In genomic region chr12:49327887-49328286, GRCh38 we compare ENCODE assay signal across 6 cellular contexts. TPM values are rescaled to one million over a fixed set of nuclear protein-coding genes. Genes with fewer than 3 reads are reported as not detected.
"Had no signal": no experiment of that assay in that cellular context is flagged by ENCODE, and none has a peak within 500 bp of the region (broad histone marks: within the 10 kb centered on the region; RNA-seq: fewer than 3 reads in every experiment).

No MANE protein-coding gene starts in this region.

- ATAC-seq: HCT116 had no signal

- DNase-seq: GM23248, GOT3, H7, IMR-90 had no signal

RNA-seq across cellular contexts. Expression of gene C1QL4, which starts 9.1 kb away (rescaled TPM):
- total RNA-seq: GM23248, HT-29 had no signal

RNA-seq across cellular contexts. Expression of gene PRPH, which starts 32.9 kb away (rescaled TPM):
- total RNA-seq: GM23248, HT-29, IMR-90 had no signal
